Comparison of ENCODE assay signal across 1 cellular context in the genomic region with DNA sequence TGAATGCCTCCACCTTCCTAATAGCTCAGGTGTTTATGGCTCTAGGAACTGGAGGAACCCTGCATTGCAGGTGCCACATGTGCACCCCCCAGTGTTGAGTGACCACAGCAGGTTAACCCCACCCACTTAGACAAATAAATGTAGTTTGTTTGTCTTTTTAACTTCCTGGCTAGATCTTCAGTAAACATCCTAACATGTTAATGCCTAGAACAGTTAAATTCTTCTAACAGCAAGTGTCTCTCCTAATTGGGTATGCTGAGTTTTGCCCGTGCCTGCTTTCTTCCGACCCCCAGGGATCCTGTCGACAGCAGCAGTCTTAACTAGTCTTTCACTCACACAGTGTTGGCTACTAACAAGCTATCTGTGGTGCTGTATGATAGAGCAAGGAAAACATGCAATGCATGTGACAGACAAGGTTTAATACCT.
TF ChIP-seq lines count a peak whose summit lies in the region.

No MANE protein-coding gene starts in this region.

TF ChIP-seq in GM23338, 12 proteins besides CTCF, POLR2A, EP300 and RAD21 (continued from another document):
- TF ChIP-seq, protein P1, sequence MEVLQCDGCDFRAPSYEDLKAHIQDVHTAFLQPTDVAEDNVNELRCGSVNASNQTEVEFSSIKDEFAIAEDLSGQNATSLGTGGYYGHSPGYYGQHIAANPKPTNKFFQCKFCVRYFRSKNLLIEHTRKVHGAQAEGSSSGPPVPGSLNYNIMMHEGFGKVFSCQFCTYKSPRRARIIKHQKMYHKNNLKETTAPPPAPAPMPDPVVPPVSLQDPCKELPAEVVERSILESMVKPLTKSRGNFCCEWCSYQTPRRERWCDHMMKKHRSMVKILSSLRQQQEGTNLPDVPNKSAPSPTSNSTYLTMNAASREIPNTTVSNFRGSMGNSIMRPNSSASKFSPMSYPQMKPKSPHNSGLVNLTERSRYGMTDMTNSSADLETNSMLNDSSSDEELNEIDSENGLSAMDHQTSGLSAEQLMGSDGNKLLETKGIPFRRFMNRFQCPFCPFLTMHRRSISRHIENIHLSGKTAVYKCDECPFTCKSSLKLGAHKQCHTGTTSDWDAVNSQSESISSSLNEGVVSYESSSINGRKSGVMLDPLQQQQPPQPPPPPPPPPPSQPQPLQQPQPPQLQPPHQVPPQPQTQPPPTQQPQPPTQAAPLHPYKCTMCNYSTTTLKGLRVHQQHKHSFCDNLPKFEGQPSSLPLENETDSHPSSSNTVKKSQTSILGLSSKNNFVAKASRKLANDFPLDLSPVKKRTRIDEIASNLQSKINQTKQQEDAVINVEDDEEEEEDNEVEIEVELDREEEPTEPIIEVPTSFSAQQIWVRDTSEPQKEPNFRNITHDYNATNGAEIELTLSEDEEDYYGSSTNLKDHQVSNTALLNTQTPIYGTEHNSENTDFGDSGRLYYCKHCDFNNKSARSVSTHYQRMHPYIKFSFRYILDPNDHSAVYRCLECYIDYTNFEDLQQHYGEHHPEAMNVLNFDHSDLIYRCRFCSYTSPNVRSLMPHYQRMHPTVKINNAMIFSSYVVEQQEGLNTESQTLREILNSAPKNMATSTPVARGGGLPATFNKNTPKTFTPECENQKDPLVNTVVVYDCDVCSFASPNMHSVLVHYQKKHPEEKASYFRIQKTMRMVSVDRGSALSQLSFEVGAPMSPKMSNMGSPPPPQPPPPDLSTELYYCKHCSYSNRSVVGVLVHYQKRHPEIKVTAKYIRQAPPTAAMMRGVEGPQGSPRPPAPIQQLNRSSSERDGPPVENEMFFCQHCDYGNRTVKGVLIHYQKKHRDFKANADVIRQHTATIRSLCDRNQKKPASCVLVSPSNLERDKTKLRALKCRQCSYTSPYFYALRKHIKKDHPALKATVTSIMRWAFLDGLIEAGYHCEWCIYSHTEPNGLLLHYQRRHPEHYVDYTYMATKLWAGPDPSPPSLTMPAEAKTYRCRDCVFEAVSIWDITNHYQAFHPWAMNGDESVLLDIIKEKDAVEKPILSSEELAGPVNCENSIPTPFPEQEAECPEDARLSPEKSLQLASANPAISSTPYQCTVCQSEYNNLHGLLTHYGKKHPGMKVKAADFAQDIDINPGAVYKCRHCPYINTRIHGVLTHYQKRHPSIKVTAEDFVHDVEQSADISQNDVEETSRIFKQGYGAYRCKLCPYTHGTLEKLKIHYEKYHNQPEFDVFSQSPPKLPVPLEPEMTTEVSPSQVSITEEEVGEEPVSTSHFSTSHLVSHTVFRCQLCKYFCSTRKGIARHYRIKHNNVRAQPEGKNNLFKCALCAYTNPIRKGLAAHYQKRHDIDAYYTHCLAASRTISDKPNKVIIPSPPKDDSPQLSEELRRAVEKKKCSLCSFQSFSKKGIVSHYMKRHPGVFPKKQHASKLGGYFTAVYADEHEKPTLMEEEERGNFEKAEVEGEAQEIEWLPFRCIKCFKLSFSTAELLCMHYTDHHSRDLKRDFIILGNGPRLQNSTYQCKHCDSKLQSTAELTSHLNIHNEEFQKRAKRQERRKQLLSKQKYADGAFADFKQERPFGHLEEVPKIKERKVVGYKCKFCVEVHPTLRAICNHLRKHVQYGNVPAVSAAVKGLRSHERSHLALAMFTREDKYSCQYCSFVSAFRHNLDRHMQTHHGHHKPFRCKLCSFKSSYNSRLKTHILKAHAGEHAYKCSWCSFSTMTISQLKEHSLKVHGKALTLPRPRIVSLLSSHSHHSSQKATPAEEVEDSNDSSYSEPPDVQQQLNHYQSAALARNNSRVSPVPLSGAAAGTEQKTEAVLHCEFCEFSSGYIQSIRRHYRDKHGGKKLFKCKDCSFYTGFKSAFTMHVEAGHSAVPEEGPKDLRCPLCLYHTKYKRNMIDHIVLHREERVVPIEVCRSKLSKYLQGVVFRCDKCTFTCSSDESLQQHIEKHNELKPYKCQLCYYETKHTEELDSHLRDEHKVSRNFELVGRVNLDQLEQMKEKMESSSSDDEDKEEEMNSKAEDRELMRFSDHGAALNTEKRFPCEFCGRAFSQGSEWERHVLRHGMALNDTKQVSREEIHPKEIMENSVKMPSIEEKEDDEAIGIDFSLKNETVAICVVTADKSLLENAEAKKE (CRISPR knock-in tag; IDR thresholded peaks at IDR 0.05): no peak
- no peak for TF ChIP-seq EZH2 (IDR thresholded peaks at IDR 0.05; ENCODE audit: low read depth, unreplicated experiment)
- no peak for TF ChIP-seq ZNF331 (CRISPR knock-in tag; IDR thresholded peaks at IDR 0.05; ENCODE audit: low read depth)
- TF ChIP-seq, protein P2, sequence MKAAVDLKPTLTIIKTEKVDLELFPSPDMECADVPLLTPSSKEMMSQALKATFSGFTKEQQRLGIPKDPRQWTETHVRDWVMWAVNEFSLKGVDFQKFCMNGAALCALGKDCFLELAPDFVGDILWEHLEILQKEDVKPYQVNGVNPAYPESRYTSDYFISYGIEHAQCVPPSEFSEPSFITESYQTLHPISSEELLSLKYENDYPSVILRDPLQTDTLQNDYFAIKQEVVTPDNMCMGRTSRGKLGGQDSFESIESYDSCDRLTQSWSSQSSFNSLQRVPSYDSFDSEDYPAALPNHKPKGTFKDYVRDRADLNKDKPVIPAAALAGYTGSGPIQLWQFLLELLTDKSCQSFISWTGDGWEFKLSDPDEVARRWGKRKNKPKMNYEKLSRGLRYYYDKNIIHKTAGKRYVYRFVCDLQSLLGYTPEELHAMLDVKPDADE (IDR thresholded peaks at IDR 0.05): no peak
- no peak for TF ChIP-seq STAT1 (IDR thresholded peaks at IDR 0.05; ENCODE audit: unreplicated experiment)
- TF ChIP-seq JUNB (IDR thresholded peaks at IDR 0.05; ENCODE audit: unreplicated experiment): no peak
- TF ChIP-seq EZH2phosphoT487 (IDR thresholded peaks at IDR 0.05; ENCODE audit: unreplicated experiment): no peak
- no peak for TF ChIP-seq CREB1 (CRISPR knock-in tag; IDR thresholded peaks at IDR 0.05; ENCODE audit: low read depth)
